In the genomic region with DNA sequence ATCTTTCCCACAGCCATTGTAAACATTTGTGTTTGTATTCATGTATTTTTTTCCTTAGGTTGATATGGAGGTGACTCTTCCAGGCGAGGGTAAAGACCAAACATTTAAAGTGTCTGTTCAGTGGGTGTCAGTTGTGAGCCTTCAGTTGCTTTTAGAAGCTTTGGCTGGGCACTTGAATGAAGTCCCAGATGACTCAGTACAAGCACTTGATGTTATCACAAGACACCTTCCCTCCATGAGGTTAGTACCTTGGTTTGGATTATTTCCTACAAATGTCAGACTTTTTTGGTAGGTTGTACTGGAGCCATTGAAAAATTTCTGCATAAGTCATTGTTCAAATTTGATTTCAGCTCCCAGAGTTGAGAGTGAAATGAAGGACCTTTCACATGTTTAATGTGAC, we compare ENCODE assay signal across 24 cellular contexts. TPM values are rescaled to one million over a fixed set of nuclear protein-coding genes. Genes with fewer than 3 reads are reported as not detected.
"Had no signal": no experiment of that assay in that cellular context is flagged by ENCODE, and none has a peak within 500 bp of the region (broad histone marks: within the 10 kb centered on the region; RNA-seq: fewer than 3 reads in every experiment).

No MANE protein-coding gene starts in this region.

- H3K9me3 Mint-ChIP-seq: activated CD4-positive, alpha-beta memory T cell treated with anti-CD3 and anti-CD28 coated beads, Interleukin-2, amount 10 ng/mL, durations not matched to agents 7 days and 5 days; activated CD4-positive, alpha-beta T cell treated with anti-CD3 and anti-CD28 coated beads, Interleukin-2, amount 10 ng/mL, durations not matched to agents 7 days and 5 days; activated naive CD4-positive, alpha-beta T cell treated with anti-CD3 and anti-CD28 coated beads, Interleukin-2, amount 10 ng/mL, durations not matched to agents 7 days and 5 days; activated naive CD4-positive, alpha-beta T cell treated with anti-CD3 and anti-CD28 coated beads, Interleukin-2, amount 50 U/mL, for 72 hours; activated naive CD8-positive, alpha-beta T cell treated with anti-CD3 and anti-CD28 coated beads, Interleukin-2, amount 10 ng/mL, durations not matched to agents 7 days and 5 days; activated T-cell treated with anti-CD3 and anti-CD28 coated beads, Interleukin-2, amount 50 U/mL, for 72 hours; brain had no signal

- ATAC-seq: activated CD4-positive, alpha-beta T cell treated with anti-CD3 and anti-CD28 coated beads for 36 hours; activated naive CD4-positive, alpha-beta T cell treated with anti-CD3 and anti-CD28 coated beads, Interleukin-2, amount 50 U/mL, for 72 hours; activated T-cell treated with anti-CD3 and anti-CD28 coated beads, Interleukin-2, amount 50 U/mL, for 72 hours; gastroesophageal sphincter had no signal

- H3K36me3 Mint-ChIP-seq: activated naive CD4-positive, alpha-beta T cell treated with anti-CD3 and anti-CD28 coated beads, Interleukin-2, amount 50 U/mL, for 72 hours had no signal

- H3K27me3 Mint-ChIP-seq: activated CD4-positive, alpha-beta memory T cell treated with anti-CD3 and anti-CD28 coated beads, Interleukin-2, amount 10 ng/mL, durations not matched to agents 7 days and 5 days; activated CD4-positive, alpha-beta T cell treated with anti-CD3 and anti-CD28 coated beads for 36 hours; activated CD4-positive, alpha-beta T cell treated with anti-CD3 and anti-CD28 coated beads, Interleukin-2, amount 10 ng/mL, durations not matched to agents 7 days and 5 days; activated naive CD4-positive, alpha-beta T cell treated with anti-CD3 and anti-CD28 coated beads, Interleukin-2, amount 10 ng/mL, durations not matched to agents 7 days and 5 days; brain had no signal

- H3K27ac ChIP-seq: ascending aorta, breast epithelium, cardiac muscle cell, colonic mucosa, epithelial cell of prostate, esophagus squamous epithelium, gastroesophageal sphincter had no signal

- H3K4me3 ChIP-seq: ascending aorta, breast epithelium, cardiac muscle cell, colonic mucosa, esophagus squamous epithelium, gastroesophageal sphincter had no signal

- DNase-seq: activated CD4-positive, alpha-beta memory T cell treated with anti-CD3 and anti-CD28 coated beads, Interleukin-2, amount 10 ng/mL, durations not matched to agents 7 days and 5 days; activated CD4-positive, alpha-beta T cell treated with anti-CD3 and anti-CD28 coated beads for 36 hours; activated CD4-positive, alpha-beta T cell treated with anti-CD3 and anti-CD28 coated beads, Interleukin-2, amount 10 ng/mL, durations not matched to agents 7 days and 5 days; activated CD4-positive, alpha-beta T cell treated with anti-CD3 and anti-CD28 coated beads, Interleukin-2, amount 50 U/mL, for 4 hours; activated CD4-positive, CD25-positive, alpha-beta regulatory T cell; activated CD4-positive, CD25-positive, alpha-beta regulatory T cell treated with anti-CD3 and anti-CD28 coated beads, Interleukin-2, amount 50 U/mL, for 72 hours; activated gamma-delta T cell; activated naive CD4-positive, alpha-beta T cell; activated naive CD4-positive, alpha-beta T cell treated with anti-CD3 and anti-CD28 coated beads, Interleukin-2, amount 10 ng/mL, durations not matched to agents 7 days and 5 days; activated naive CD8-positive, alpha-beta T cell treated with anti-CD3 and anti-CD28 coated beads, Interleukin-2, amount 10 ng/mL, durations not matched to agents 7 days and 5 days; activated T-cell treated with anti-CD3 and anti-CD28 coated beads, Interleukin-2, amount 50 U/mL, for 72 hours; central memory CD4-positive, alpha-beta T cell; cerebellar nuclear complex; colonic mucosa; effector CD8-positive, alpha-beta T cell; esophagus squamous epithelium; foreskin melanocyte had no signal

- H3K27me3 ChIP-seq: ascending aorta, breast epithelium, cardiac muscle cell, colonic mucosa, esophagus squamous epithelium, gastroesophageal sphincter had no signal

- H3K27ac Mint-ChIP-seq: activated CD4-positive, alpha-beta memory T cell treated with anti-CD3 and anti-CD28 coated beads, Interleukin-2, amount 10 ng/mL, durations not matched to agents 7 days and 5 days; activated CD4-positive, alpha-beta T cell treated with anti-CD3 and anti-CD28 coated beads for 36 hours; activated CD4-positive, alpha-beta T cell treated with anti-CD3 and anti-CD28 coated beads, Interleukin-2, amount 10 ng/mL, durations not matched to agents 7 days and 5 days; activated naive CD4-positive, alpha-beta T cell treated with anti-CD3 and anti-CD28 coated beads, Interleukin-2, amount 10 ng/mL, durations not matched to agents 7 days and 5 days; activated naive CD4-positive, alpha-beta T cell treated with anti-CD3 and anti-CD28 coated beads, Interleukin-2, amount 50 U/mL, for 72 hours; activated naive CD8-positive, alpha-beta T cell treated with anti-CD3 and anti-CD28 coated beads, Interleukin-2, amount 10 ng/mL, durations not matched to agents 7 days and 5 days; activated T-cell treated with anti-CD3 and anti-CD28 coated beads, Interleukin-2, amount 50 U/mL, for 72 hours; brain had no signal

- H3K4me1 ChIP-seq: ascending aorta, breast epithelium, colonic mucosa, esophagus squamous epithelium, gastroesophageal sphincter had no signal

- H3K9me3 ChIP-seq: ascending aorta, breast epithelium, colonic mucosa, esophagus squamous epithelium, gastroesophageal sphincter had no signal

- H3K4me3 Mint-ChIP-seq: activated CD4-positive, alpha-beta memory T cell treated with anti-CD3 and anti-CD28 coated beads, Interleukin-2, amount 10 ng/mL, durations not matched to agents 7 days and 5 days; activated CD4-positive, alpha-beta T cell treated with anti-CD3 and anti-CD28 coated beads for 36 hours; activated CD4-positive, alpha-beta T cell treated with anti-CD3 and anti-CD28 coated beads, Interleukin-2, amount 10 ng/mL, durations not matched to agents 7 days and 5 days; activated naive CD4-positive, alpha-beta T cell treated with anti-CD3 and anti-CD28 coated beads, Interleukin-2, amount 10 ng/mL, durations not matched to agents 7 days and 5 days; activated naive CD8-positive, alpha-beta T cell treated with anti-CD3 and anti-CD28 coated beads, Interleukin-2, amount 10 ng/mL, durations not matched to agents 7 days and 5 days; activated T-cell treated with anti-CD3 and anti-CD28 coated beads, Interleukin-2, amount 50 U/mL, for 72 hours; brain had no signal

- H3K4me1 Mint-ChIP-seq: activated CD4-positive, alpha-beta T cell treated with anti-CD3 and anti-CD28 coated beads for 36 hours; activated CD4-positive, alpha-beta T cell treated with anti-CD3 and anti-CD28 coated beads, Interleukin-2, amount 10 ng/mL, durations not matched to agents 7 days and 5 days; activated naive CD4-positive, alpha-beta T cell treated with anti-CD3 and anti-CD28 coated beads, Interleukin-2, amount 10 ng/mL, durations not matched to agents 7 days and 5 days; brain had no signal

RNA-seq across cellular contexts. Expression of gene CLSPN, which starts 55.5 kb away (rescaled TPM):
- total RNA-seq: ascending aorta had no signal
